Comparison of ENCODE assay signal across 8 cellular contexts in the genomic region with DNA sequence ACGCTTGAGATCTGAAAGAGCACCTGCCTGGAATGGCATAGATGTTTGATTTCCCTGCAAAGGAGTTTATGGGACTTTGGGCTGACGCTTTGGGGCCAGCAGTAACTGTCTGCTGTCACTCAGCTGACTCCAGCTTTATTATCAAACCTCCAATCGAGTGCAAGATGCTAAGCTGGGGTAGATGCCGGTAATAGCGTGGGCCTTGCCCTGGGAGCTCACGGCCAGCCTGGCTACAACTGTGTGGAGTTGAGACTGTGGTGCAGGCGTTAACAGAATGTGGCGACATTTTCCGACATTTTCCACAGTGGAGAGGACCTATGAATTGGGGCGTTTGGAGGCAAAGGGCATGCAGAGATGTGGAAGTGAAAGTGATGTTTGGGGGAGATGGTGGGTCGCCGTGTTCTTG. TPM values are rescaled to one million over a fixed set of nuclear protein-coding genes. Genes with fewer than 3 reads are reported as not detected.
DNase-seq lines count a peak whose midpoint lies in the region; ATAC-seq and TF ChIP-seq lines count a peak whose summit lies in the region.

No MANE protein-coding gene starts in this region.

- no peaks in the 10 kb centered on the region for H4K20me1 ChIP-seq in H9 (ENCODE audit: control insufficient read depth, insufficient read depth, insufficient read length)

- H4K8ac ChIP-seq in H9 (replicated peaks; ENCODE audit: insufficient read length, low read depth, low read length), result no peak overlapping the region

- no peak overlapping the region for H4K91ac ChIP-seq in H9 (ENCODE audit: insufficient read length, low read depth, low read length)

- H3K27me3 Mint-ChIP-seq in H9 (ENCODE audit: low read depth) (peaks cover 1% of the 10 kb centered on the region; the same call in 1 of the 2 replicates), T-helper 17 cell (no peaks in the 10 kb centered on the region)

- H2BK5ac ChIP-seq in H9 (ENCODE audit: insufficient read length, low read length), result no peak overlapping the region

- H2BK12ac ChIP-seq in H9 (ENCODE audit: insufficient read length, low read depth, low read length), result no peak overlapping the region

- WGBS in H9 (ENCODE audit: extremely low coverage, insufficient read length, low lambda C conversion rate), result no CpG with 5 or more reads among the region's 12 CpGs
- 72 to 75% methylated on average over 9 to 12 of the region's 12 CpGs for WGBS in gastroesophageal sphincter (ENCODE audit: low coverage in 1 of 2), 2 donors
- WGBS in thyroid gland, 2 donors, result 79 to 84% methylated on average over 10 to 12 of the region's 12 CpGs

- H4K5ac ChIP-seq in H9 (ENCODE audit: insufficient read length, low read depth, low read length), result no peak overlapping the region

- peak overlapping the region; percentile 75 for H3K4me2 ChIP-seq in H9 (ENCODE audit: insufficient read depth, insufficient read length, low read length)

- H2BK120ac ChIP-seq in H9 (ENCODE audit: low read depth, low read length, poor library complexity, severe bottlenecking), result no peak overlapping the region

- no peak for DNase-seq in H9
- DNase-seq in T-helper 17 cell, result no peak
- DNase-seq in left lobe of liver (ENCODE audit: low spot score), result no peak
- DNase-seq in thyroid gland, result no peak
- no peak for DNase-seq in activated CD4-positive, alpha-beta T cell treated with anti-CD3 and anti-CD28 coated beads, Interleukin-2, amount 50 U/mL, for 4 hours

- H3K36me3 ChIP-seq in gastroesophageal sphincter, result no peaks in the 10 kb centered on the region
- no peaks in the 10 kb centered on the region for H3K36me3 ChIP-seq in skeletal muscle tissue (ENCODE audit: control insufficient read depth in 3 of 3, insufficient read depth in 3 of 3, low read length in 3 of 3)
- H3K36me3 ChIP-seq in thyroid gland, result no peaks in the 10 kb centered on the region

- peaks cover 35 to 42% of the 10 kb centered on the region in 2 experiments for H3K4me1 Mint-ChIP-seq in H9
- peaks cover 45% of the 10 kb centered on the region for H3K4me1 Mint-ChIP-seq in T-helper 17 cell

- H3K14ac ChIP-seq in H9 (ENCODE audit: insufficient read depth, low read length), result no peak overlapping the region

- H3K27me3 ChIP-seq in H9 (ENCODE audit: insufficient read depth, low read length) (no peaks in the 10 kb centered on the region), gastroesophageal sphincter (no peaks in the 10 kb centered on the region), skeletal muscle tissue (ENCODE audit: control insufficient read depth in 3 of 3, insufficient read depth in 3 of 3, low read length in 3 of 3) (no peaks in the 10 kb centered on the region), thyroid gland (no peaks in the 10 kb centered on the region)

- peak overlapping the region; percentile 74 to 83 for H3K4me3 Mint-ChIP-seq in H9
- H3K4me3 Mint-ChIP-seq in T-helper 17 cell, result peak overlapping the region; percentile 90

- TF ChIP-seq POLR2A in gastroesophageal sphincter (IDR thresholded peaks at IDR 0.05) (no peak), thyroid gland (IDR thresholded peaks at IDR 0.05) (no peak)

- no peak overlapping the region for H3K18ac ChIP-seq in H9 (ENCODE audit: insufficient read length, low read depth, low read length)

- H2BK20ac ChIP-seq in H9 (ENCODE audit: low read depth, low read length, poor library complexity, severe bottlenecking), result no peak overlapping the region

- H3K36me3 Mint-ChIP-seq in H9 (ENCODE audit: insufficient read depth in 1 of 3, low read depth in 3 of 3) (no peaks in the 10 kb centered on the region; a peak in 3 of 7 replicates), T-helper 17 cell (ENCODE audit: low read depth) (no peaks in the 10 kb centered on the region)

- no peak overlapping the region for H3K4ac ChIP-seq in H9 (ENCODE audit: low read depth, low read length)

- ATAC-seq in T-helper 17 cell, result no peak
- no peak for ATAC-seq in gastroesophageal sphincter
- no peak for ATAC-seq in left lobe of liver
- ATAC-seq in HG02798 (IDR thresholded peaks at IDR 0.05; ENCODE audit: poor library complexity, unreplicated experiment), result no peak

- peaks cover 3% of the 10 kb centered on the region for H3K79me1 ChIP-seq in H9 (ENCODE audit: insufficient read depth, low read depth, low read length, poor library complexity, severe bottlenecking)

- H3K9me3 Mint-ChIP-seq in H9, result no peaks in the 10 kb centered on the region; a peak in 1 of 5 replicates

- H3K27ac Mint-ChIP-seq in H9 (no peak overlapping the region), T-helper 17 cell (peak overlapping the region; percentile 97)

- H3K56ac ChIP-seq in H9 (ENCODE audit: insufficient read length, low read depth, low read length), result no peak overlapping the region

- H3K4me1 ChIP-seq in H9 (ENCODE audit: insufficient read depth, low read length), result no peaks in the 10 kb centered on the region
- H3K4me1 ChIP-seq in gastroesophageal sphincter, result peaks cover 0 to 81% (median 25%) of the 10 kb centered on the region in 3 donors
- H3K4me1 ChIP-seq in skeletal muscle tissue (ENCODE audit: control insufficient read depth in 3 of 3, insufficient read depth in 3 of 3, low read length in 3 of 3), result peaks cover 22 to 33% (median 32%) of the 10 kb centered on the region in 3 donors
- peaks cover 36 to 56% of the 10 kb centered on the region in 2 donors for H3K4me1 ChIP-seq in thyroid gland

- H3K9ac ChIP-seq in H9 (ENCODE audit: extremely low read depth, insufficient read length, low read length), result peak overlapping the region; percentile 7
- peak overlapping the region; percentile 81 to 87 (median 84) for H3K9ac ChIP-seq in skeletal muscle tissue (ENCODE audit: low read depth in 1 of 3, low read length in 3 of 3)

- no peak overlapping the region for H3T11ph ChIP-seq in H9 (ENCODE audit: low read length)

- H3K79me2 ChIP-seq in H9 (ENCODE audit: insufficient read depth, low read length), result peaks cover 2% of the 10 kb centered on the region; the same call in 1 of the 2 replicates

- H2AFZ ChIP-seq in H9 (ENCODE audit: low read length), result no peak overlapping the region

- no peak overlapping the region for H2AK5ac ChIP-seq in H9 (ENCODE audit: insufficient read length, low read length)

- TF ChIP-seq EP300 in gastroesophageal sphincter (IDR thresholded peaks at IDR 0.05), result no peak

- no peak overlapping the region for H3K23ac ChIP-seq in H9 (ENCODE audit: insufficient read length, low read depth, low read length)

- no peak overlapping the region for H3K27ac ChIP-seq in H9 (ENCODE audit: insufficient read length, low read depth, low read length)
- H3K27ac ChIP-seq in gastroesophageal sphincter, result peak overlapping the region in 3 of 4 donors; percentile 83 to 90 (median 87)
- no peak overlapping the region for H3K27ac ChIP-seq in skeletal muscle tissue (ENCODE audit: low read depth, low read length)
- no peak overlapping the region for H3K27ac ChIP-seq in thyroid gland

- TF ChIP-seq CTCF in H9 (conservative IDR thresholded peaks at IDR 0.05), result no peak
- no peak for TF ChIP-seq CTCF in gastroesophageal sphincter (IDR thresholded peaks at IDR 0.05)
- no peak for TF ChIP-seq CTCF in thyroid gland (IDR thresholded peaks at IDR 0.05)

- peaks cover 11% of the 10 kb centered on the region for H3K23me2 ChIP-seq in H9 (ENCODE audit: insufficient read length, low read depth, low read length, poor library complexity, severe bottlenecking)

- H2BK15ac ChIP-seq in H9 (ENCODE audit: low read depth, low read length), result 0 out of 2 replicates have a peak overlapping the region, but pooled peaks have one; percentile 33

- H3K4me3 ChIP-seq in gastroesophageal sphincter (peak overlapping the region; percentile 86 to 100), skeletal muscle tissue (ENCODE audit: low read length in 3 of 3) (peak overlapping the region; percentile 65 to 84 (median 72)), thyroid gland (replicated peaks in 1 of 3) (peak overlapping the region in 1 of 3 donors; percentile 69)

- H3K9me3 ChIP-seq in H9 (ENCODE audit: control insufficient read depth, low read depth, low read length) (no peaks in the 10 kb centered on the region), T-helper 17 cell (ENCODE audit: control insufficient read depth, low read length, poor library complexity, severe bottlenecking) (no peaks in the 10 kb centered on the region), gastroesophageal sphincter (no peaks in the 10 kb centered on the region), skeletal muscle tissue (ENCODE audit: control insufficient read depth in 3 of 3, low read length in 3 of 3) (no peaks in the 10 kb centered on the region), thyroid gland (no peaks in the 10 kb centered on the region)

- intact Hi-C loops in thyroid gland (cut with DNase I), result loop anchor here (5.0 kb wide), 1 partner anchor 47 kb away; no protein-coding TSS in a partner anchor

RNA-seq across cellular contexts. Expression of a gene that starts 1.3 kb away (rescaled TPM):
- total RNA-seq in H9 (2021) (18.4 and 19.3 TPM in 2 replicates), T-helper 17 cell (10 to 100 TPM; 18.7 to 19.5 TPM), gastroesophageal sphincter (10 to 100 TPM in 3 of 4 donors, 1 to 10 TPM in 1; 8.3 to 18.3 (median 13.4) TPM), skeletal muscle tissue (1.0 TPM), left lobe of liver (8.2 TPM), thyroid gland (10 to 100 TPM; 15.3 to 24.2 (median 19.2) TPM)

RNA-seq across cellular contexts. Expression of a gene that starts 50.1 kb away (rescaled TPM):
- total RNA-seq in H9 (2021) (337 and 343 TPM in 2 replicates), T-helper 17 cell (100 to 1,000 TPM; 139 to 176 TPM), gastroesophageal sphincter (100 to 1,000 TPM; 126 to 147 (median 137) TPM), skeletal muscle tissue (120 TPM), left lobe of liver (62.6 TPM), thyroid gland (100 to 1,000 TPM in 3 of 4 donors, 10 to 100 TPM in 1; 89.4 to 122 (median 111) TPM)

Comparison
In these comparisons a context has a peak if more than half of its experiments do, and no peak if none do; other contexts are left out.
1. H3K27ac ChIP-seq: peak in gastroesophageal sphincter (3 of 4); none in H9 (single experiment), skeletal muscle tissue (single experiment) and thyroid gland (0 of 3).